Comparison of ENCODE assay signal across 21 cellular contexts in the genomic region with DNA sequence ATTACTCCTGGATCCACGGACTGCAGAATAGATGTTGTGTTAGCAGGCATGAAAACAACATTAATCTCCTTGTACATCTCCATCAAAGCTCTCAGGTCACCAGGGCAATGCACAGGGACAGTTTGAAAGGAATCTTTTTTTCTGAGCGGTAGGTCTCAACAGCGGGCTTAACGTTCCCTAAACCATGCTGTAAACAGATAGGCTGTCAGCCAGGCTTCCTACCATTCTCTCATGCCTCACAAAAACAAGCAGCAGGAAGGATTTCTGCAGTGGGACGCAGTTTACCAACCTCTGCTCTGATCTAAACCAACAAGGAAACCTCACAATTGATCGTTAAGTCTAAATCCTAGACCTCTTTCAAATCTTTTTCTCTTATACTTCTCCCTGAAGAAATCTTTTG.
"Had no signal": no experiment of that assay in that cellular context is flagged by ENCODE, and none has a peak within 500 bp of the region (broad histone marks: within the 10 kb centered on the region; RNA-seq: fewer than 3 reads in every experiment).

No MANE protein-coding gene starts in this region.

- H3K27me3 ChIP-seq: esophagus squamous epithelium, gastroesophageal sphincter, ovary, right atrium auricular region, suprapubic skin, thyroid gland had no signal

- ATAC-seq: gastroesophageal sphincter, lower lobe of right lung had no signal

- H3K4me3 ChIP-seq: esophagus squamous epithelium, gastroesophageal sphincter, left ventricle myocardium inferior, lower lobe of right lung, ovary, right atrium auricular region, suprapubic skin, thyroid gland had no signal

- H3K27ac ChIP-seq: esophagus squamous epithelium, gastroesophageal sphincter, left ventricle myocardium inferior, lower lobe of right lung, ovary, right atrium auricular region, suprapubic skin, thyroid gland had no signal

- H3K4me3 Mint-ChIP-seq: immature natural killer cell, naive B cell, neural crest cell, type B pancreatic cell had no signal

- H3K27me3 Mint-ChIP-seq: naive B cell, type B pancreatic cell had no signal

- H3K36me3 Mint-ChIP-seq: immature natural killer cell, naive B cell had no signal

- DNase-seq: cortex of kidney; effector memory CD4-positive, alpha-beta T cell; esophagus squamous epithelium; foreskin fibroblast; glutamatergic neuron; immature natural killer cell; left ventricle myocardium inferior; lower lobe of right lung; mesendoderm; naive B cell; nucleus accumbens; ovary; small intestine; stimulated activated CD4-positive, alpha-beta T cell treated with anti-CD3 and anti-CD28 coated beads, Interleukin-12 subunit alpha, Interleukin-12 subunit beta, amount 100 ng/mL, for 4 hours; stimulated activated naive CD4-positive, alpha-beta T cell treated with Interleukin-2 at 50 U/mL for 16 hours; thyroid gland had no signal

- H3K27ac Mint-ChIP-seq: type B pancreatic cell had no signal

- H3K9me3 Mint-ChIP-seq: immature natural killer cell, type B pancreatic cell had no signal

- H3K36me3 ChIP-seq: esophagus squamous epithelium, gastroesophageal sphincter, left ventricle myocardium inferior, lower lobe of right lung, ovary, right atrium auricular region, suprapubic skin, thyroid gland had no signal
